ENCODE assay signal across 26 cellular contexts in genomic region chr6:7290079-7290478, GRCh38.
"Had no signal": no experiment of that assay in that cellular context is flagged by ENCODE, and none has a peak within 500 bp of the region (broad histone marks: within the 10 kb centered on the region; RNA-seq: fewer than 3 reads in every experiment).

No MANE protein-coding gene starts in this region.

- H3K27me3 ChIP-seq: pancreas, sigmoid colon, spleen, tibial nerve, vagina had no signal

- H3K4me3 Mint-ChIP-seq: naive thymus-derived CD4-positive, alpha-beta T cell; natural killer cell treated with Interleukin-12 subunit alpha and Interleukin-12 subunit beta and Interleukin-15 and Interleukin-18, amount 100 ng/mL, for 72 hours; neural crest cell; stimulated activated memory B cell treated with anti-CD40 and anti-IgM and Interleukin-4, amounts not matched to agents 10 μg/mL and 1 μg/mL and 100 μg/mL, for 72 hours; stimulated activated naive CD8-positive, alpha-beta T cell treated with anti-CD3 and anti-CD28 coated beads, Interleukin-15, amount 100 ng/mL, for 72 hours; type B pancreatic cell had no signal

- H3K27ac ChIP-seq: left ventricle myocardium inferior, pancreas, prostate gland, sigmoid colon, spleen, tibial nerve, vagina had no signal

- ATAC-seq: mucosa of descending colon; naive thymus-derived CD4-positive, alpha-beta T cell; natural killer cell treated with Interleukin-12 subunit alpha and Interleukin-12 subunit beta and Interleukin-15 and Interleukin-18, amount 100 ng/mL, for 72 hours; pancreas; right cardiac atrium; stimulated activated memory B cell treated with anti-CD40 and anti-IgM and Interleukin-4, amounts not matched to agents 10 μg/mL and 1 μg/mL and 100 μg/mL, for 72 hours; stimulated activated naive CD8-positive, alpha-beta T cell treated with anti-CD3 and anti-CD28 coated beads, Interleukin-15, amount 100 ng/mL, for 72 hours had no signal

- DNase-seq: hypothalamus; islet precursor cell; left ventricle myocardium inferior; midbrain; mucosa of descending colon; naive thymus-derived CD4-positive, alpha-beta T cell; nucleus accumbens; pancreas; posterior cingulate gyrus; retina; right cardiac atrium; sigmoid colon; small intestine; spleen; stimulated activated CD4-positive, alpha-beta T cell treated with anti-CD3 and anti-CD28 coated beads, Interleukin-4, amount 100 ng/mL, for 24 hours; stimulated activated naive CD4-positive, alpha-beta T cell treated with Interleukin-2 at 50 U/mL for 16 hours; stimulated activated naive CD8-positive, alpha-beta T cell treated with anti-CD3 and anti-CD28 coated beads, Interleukin-15, amount 100 ng/mL, for 72 hours; substantia nigra had no signal

- FAIRE-seq: pancreas, small intestine had no signal

- H3K4me1 Mint-ChIP-seq: neural crest cell; stimulated activated memory B cell treated with anti-CD40 and anti-IgM and Interleukin-4, amounts not matched to agents 10 μg/mL and 1 μg/mL and 100 μg/mL, for 72 hours; stimulated activated naive CD8-positive, alpha-beta T cell treated with anti-CD3 and anti-CD28 coated beads, Interleukin-15, amount 100 ng/mL, for 72 hours had no signal

- H3K9me3 ChIP-seq: left ventricle myocardium inferior, mucosa of descending colon, pancreas, prostate gland, sigmoid colon, spleen, tibial nerve, vagina had no signal

- H3K4me3 ChIP-seq: left ventricle myocardium inferior, lung, mucosa of descending colon, pancreas, prostate gland, sigmoid colon, spleen, tibial nerve, vagina had no signal

- H3K9me3 Mint-ChIP-seq: naive thymus-derived CD4-positive, alpha-beta T cell; natural killer cell treated with Interleukin-12 subunit alpha and Interleukin-12 subunit beta and Interleukin-15 and Interleukin-18, amount 100 ng/mL, for 72 hours; neural crest cell; stimulated activated memory B cell treated with anti-CD40 and anti-IgM and Interleukin-4, amounts not matched to agents 10 μg/mL and 1 μg/mL and 100 μg/mL, for 72 hours; stimulated activated naive CD8-positive, alpha-beta T cell treated with anti-CD3 and anti-CD28 coated beads, Interleukin-15, amount 100 ng/mL, for 72 hours; type B pancreatic cell had no signal

- H3K27ac Mint-ChIP-seq: stimulated activated memory B cell treated with anti-CD40 and anti-IgM and Interleukin-4, amounts not matched to agents 10 μg/mL and 1 μg/mL and 100 μg/mL, for 72 hours; stimulated activated naive CD8-positive, alpha-beta T cell treated with anti-CD3 and anti-CD28 coated beads, Interleukin-15, amount 100 ng/mL, for 72 hours; type B pancreatic cell had no signal

- H3K27me3 Mint-ChIP-seq: naive thymus-derived CD4-positive, alpha-beta T cell; natural killer cell treated with Interleukin-12 subunit alpha and Interleukin-12 subunit beta and Interleukin-15 and Interleukin-18, amount 100 ng/mL, for 72 hours; stimulated activated memory B cell treated with anti-CD40 and anti-IgM and Interleukin-4, amounts not matched to agents 10 μg/mL and 1 μg/mL and 100 μg/mL, for 72 hours; stimulated activated naive CD8-positive, alpha-beta T cell treated with anti-CD3 and anti-CD28 coated beads, Interleukin-15, amount 100 ng/mL, for 72 hours; type B pancreatic cell had no signal

- H3K4me1 ChIP-seq: pancreas, prostate gland, sigmoid colon, tibial nerve, vagina had no signal
